In genomic region chr14:32560213-32560857, GRCh38 we compare ENCODE assay signal across 8 cellular contexts.
DNase-seq lines count a peak whose midpoint lies in the region; ATAC-seq and TF ChIP-seq lines count a peak whose summit lies in the region.

No MANE protein-coding gene starts in this region.

- POLR2A ChIA-PET in CD4-positive, alpha-beta T cell (lab: Charles Lee): no interaction called here

- H3K4me1 ChIP-seq in ovary (ENCODE audit: insufficient read depth): no peaks in the 10 kb centered on the region

- intact Hi-C loops in CD4-positive, alpha-beta T cell (cut with DNase I, micrococcal nuclease): loop anchor here in 1 of 2 experiments (5.0 kb wide), 1 partner anchor 1903 kb away; no protein-coding TSS in a partner anchor
- intact Hi-C loops in ovary (cut with DNase I): no loop called here

- no peaks in the 10 kb centered on the region for H3K9me3 Mint-ChIP-seq in CD4-positive, alpha-beta T cell
- H3K9me3 Mint-ChIP-seq in activated naive CD4-positive, alpha-beta T cell treated with anti-CD3 and anti-CD28 coated beads, Interleukin-2, amount 10 ng/mL, durations not matched to agents 7 days and 5 days: no peaks in the 10 kb centered on the region

- CTCF ChIA-PET in CD4-positive, alpha-beta T cell (lab: Charles Lee): interaction anchor here (0.6 to 1.1 kb wide), 3 partner anchors 14 to 107 kb away, joined by 3 read pairs; no protein-coding TSS in a partner anchor
- CTCF ChIA-PET in activated naive CD4-positive, alpha-beta T cell treated with anti-CD3 and anti-CD28 coated beads, Interleukin-2, amount 10 ng/mL, durations not matched to agents 7 days and 5 days (lab: Charles Lee): interaction anchor here (1.0 to 3.2 kb wide), 13 partner anchors 9 to 634 kb away, joined by 3 to 16 read pairs (median 3); no protein-coding TSS in a partner anchor

- DNase-seq in CD4-positive, alpha-beta T cell: no peak
- peak; percentile 62 to 75 for DNase-seq in NCI-H526 (lab: John Stamatoyannopoulos, UW)
- peak; percentile 54 for DNase-seq in activated naive CD4-positive, alpha-beta T cell treated with anti-CD3 and anti-CD28 coated beads, Interleukin-2, amount 10 ng/mL, durations not matched to agents 7 days and 5 days
- peak; percentile 52 for DNase-seq in glomerular endothelial cell (ENCODE audit: extremely low read depth, low read depth, low spot score)
- peak in 4 of 5 donors; percentile 9 to 40 (median 24) for DNase-seq in ovary

- H3K4me3 ChIP-seq in ovary: no peak overlapping the region

- H3K36me3 ChIP-seq in ovary: no peaks in the 10 kb centered on the region

- no peak overlapping the region for H3K4me3 Mint-ChIP-seq in CD4-positive, alpha-beta T cell
- no peak overlapping the region for H3K4me3 Mint-ChIP-seq in activated naive CD4-positive, alpha-beta T cell treated with anti-CD3 and anti-CD28 coated beads, Interleukin-2, amount 10 ng/mL, durations not matched to agents 7 days and 5 days

- TF ChIP-seq POLR2A in ovary (IDR thresholded peaks at IDR 0.05): no peak

- H3K4me1 Mint-ChIP-seq in CD4-positive, alpha-beta T cell (ENCODE audit: low read depth): peaks cover 18% of the 10 kb centered on the region
- peaks cover 14% of the 10 kb centered on the region for H3K4me1 Mint-ChIP-seq in activated naive CD4-positive, alpha-beta T cell treated with anti-CD3 and anti-CD28 coated beads, Interleukin-2, amount 10 ng/mL, durations not matched to agents 7 days and 5 days

- TF ChIP-seq EP300 in ovary (IDR thresholded peaks at IDR 0.05): no peak

- no peaks in the 10 kb centered on the region for H3K27me3 ChIP-seq in CD4-positive, alpha-beta T cell (ENCODE audit: control insufficient read depth, insufficient read depth, low read length)
- no peaks in the 10 kb centered on the region for H3K27me3 ChIP-seq in ovary

- TF ChIP-seq CTCF in CD4-positive, alpha-beta T cell (IDR thresholded peaks at IDR 0.05): peak; percentile 40
- TF ChIP-seq CTCF in ovary (IDR thresholded peaks at IDR 0.05): peak in 2 of 3 donors; percentile 38 to 61

- peak; percentile 51 for ATAC-seq in CD4-positive, alpha-beta T cell (ENCODE audit: poor library complexity)
- ATAC-seq in GM19023 (IDR thresholded peaks at IDR 0.05; ENCODE audit: unreplicated experiment): peak; percentile 69
- ATAC-seq in HG03520 (IDR thresholded peaks at IDR 0.05; ENCODE audit: unreplicated experiment): peak; percentile 58
- ATAC-seq in activated CD4-positive, CD25-positive, alpha-beta regulatory T cell treated with anti-CD3 and anti-CD28 coated beads, Interleukin-2, amount 50 U/mL, for 24 hours: no peak

- no peak overlapping the region for H3K27ac Mint-ChIP-seq in CD4-positive, alpha-beta T cell
- no peak overlapping the region for H3K27ac Mint-ChIP-seq in activated naive CD4-positive, alpha-beta T cell treated with anti-CD3 and anti-CD28 coated beads, Interleukin-2, amount 10 ng/mL, durations not matched to agents 7 days and 5 days

- WGBS in ovary, 3 donors: 20 to 27% (median 21%) methylated on average over 9 of the region's 9 CpGs

- H3K27me3 Mint-ChIP-seq in CD4-positive, alpha-beta T cell: no peaks in the 10 kb centered on the region
- H3K27me3 Mint-ChIP-seq in activated naive CD4-positive, alpha-beta T cell treated with anti-CD3 and anti-CD28 coated beads, Interleukin-2, amount 10 ng/mL, durations not matched to agents 7 days and 5 days: no peaks in the 10 kb centered on the region

- H3K27ac ChIP-seq in CD4-positive, alpha-beta T cell (ENCODE audit: low read depth, low read length): no peak overlapping the region
- H3K27ac ChIP-seq in ovary: no peak overlapping the region

- H3K9me3 ChIP-seq in CD4-positive, alpha-beta T cell (ENCODE audit: control insufficient read depth, low read length): no peaks in the 10 kb centered on the region
- H3K9me3 ChIP-seq in ovary: no peaks in the 10 kb centered on the region

- no peaks in the 10 kb centered on the region for H3K36me3 Mint-ChIP-seq in CD4-positive, alpha-beta T cell (ENCODE audit: low read depth)
- no peaks in the 10 kb centered on the region for H3K36me3 Mint-ChIP-seq in activated naive CD4-positive, alpha-beta T cell treated with anti-CD3 and anti-CD28 coated beads, Interleukin-2, amount 10 ng/mL, durations not matched to agents 7 days and 5 days

Comparison
In these comparisons a context has a peak if more than half of its experiments do, and no peak if none do; other contexts are left out.
1. ATAC-seq: peak in CD4-positive, alpha-beta T cell (single experiment), GM19023 (single experiment) and HG03520 (single experiment); none in activated CD4-positive, CD25-positive, alpha-beta regulatory T cell treated with anti-CD3 and anti-CD28 coated beads, Interleukin-2, amount 50 U/mL, for 24 hours (0 of 2).
2. DNase-seq: peak in NCI-H526 (2 of 2), activated naive CD4-positive, alpha-beta T cell treated with anti-CD3 and anti-CD28 coated beads, Interleukin-2, amount 10 ng/mL, durations not matched to agents 7 days and 5 days (single experiment), glomerular endothelial cell (single experiment) and ovary (4 of 5); none in CD4-positive, alpha-beta T cell (0 of 10).